In genomic region chr12:105231396-105231795, GRCh38 we compare ENCODE assay signal across 27 cellular contexts. TPM values are rescaled to one million over a fixed set of nuclear protein-coding genes. Genes with fewer than 3 reads are reported as not detected.
A peak's percentile ranks its signal among the peaks of the same experiment; 100 is the strongest.
DNase-seq lines count a peak whose midpoint lies in the region; ATAC-seq and TF ChIP-seq lines count a peak whose summit lies in the region.
"Had no signal": no experiment of that assay in that cellular context is flagged by ENCODE, and none has a peak within 500 bp of the region (broad histone marks: within the 10 kb centered on the region; RNA-seq: fewer than 3 reads in every experiment).

No MANE protein-coding gene starts in this region.

- in situ Hi-C loops in mammary epithelial cell (cut with MboI; ENCODE audit: low sequenced_read_pairs in 2 of 2) (no loop called here), transverse colon (cut with MboI; ENCODE audit: low pct_ligation_motif_present in 1 of 4, low pct_unique_long_range_greater_than_20kb in 1 of 4, low sequenced_read_pairs in 3 of 4) (no loop called here)

- ATAC-seq in mucosa of descending colon (peak; percentile 28), GM19023 (IDR thresholded peaks at IDR 0.05; ENCODE audit: unreplicated experiment) (no peak)
- ATAC-seq: natural killer cell; stimulated activated naive B cell treated with anti-CD40 and anti-IgM and Interleukin-4, amounts not matched to agents 10 μg/mL and 1 μg/mL and 100 μg/mL, for 72 hours had no signal

- dilution Hi-C loops in mammary epithelial cell (cut with HindIII; ENCODE audit: low sequenced_read_pairs), result no loop called here

- H3K4me2 ChIP-seq in mammary epithelial cell (ENCODE audit: insufficient read depth, low read depth, low read length) (no peak overlapping the region), OCI-LY7 (ENCODE audit: low read length) (no peak overlapping the region)

- peaks cover 41% of the 10 kb centered on the region for H3K36me3 Mint-ChIP-seq in endodermal cell (ENCODE audit: low read depth)

- H3K79me2 ChIP-seq in mammary epithelial cell (ENCODE audit: insufficient read depth, low read length) (peaks cover 65% of the 10 kb centered on the region), OCI-LY7 (ENCODE audit: insufficient read depth, low read depth, low read length) (peaks cover 13% of the 10 kb centered on the region; the same call in 1 of the 2 replicates)

- no peak for TF ChIP-seq CTCF in breast epithelium (IDR thresholded peaks at IDR 0.05)
- TF ChIP-seq CTCF in mammary epithelial cell (conservative IDR thresholded peaks at IDR 0.05 in 1 of 2, IDR thresholded peaks at IDR 0.05 in 1 of 2; ENCODE audit: extremely low read depth in 1 of 2, insufficient read depth in 1 of 2, low read depth in 1 of 2, low read length in 2 of 2), result no peak
- peak; percentile 15 for TF ChIP-seq CTCF in endodermal cell (conservative IDR thresholded peaks at IDR 0.05)
- TF ChIP-seq CTCF in mucosa of descending colon (IDR thresholded peaks at IDR 0.05), result no peak
- TF ChIP-seq CTCF in transverse colon (IDR thresholded peaks at IDR 0.05), result no peak
- no peak for TF ChIP-seq CTCF in OCI-LY7 (conservative IDR thresholded peaks at IDR 0.05; ENCODE audit: low read length)

- no peaks in the 10 kb centered on the region for H4K20me1 ChIP-seq in mammary epithelial cell (ENCODE audit: insufficient read depth, low read length)
- no peaks in the 10 kb centered on the region for H4K20me1 ChIP-seq in OCI-LY7 (ENCODE audit: insufficient read depth, low read length)

- peak overlapping the region in 2 of 3 donors; percentile 14 to 43 for H3K4me3 ChIP-seq in breast epithelium
- no peak overlapping the region for H3K4me3 ChIP-seq in mammary epithelial cell (replicated peaks in 1 of 3; ENCODE audit: insufficient read depth in 1 of 3, low read depth in 2 of 3, low read length in 3 of 3)
- H3K4me3 ChIP-seq in endodermal cell (ENCODE audit: low read length), result no peak overlapping the region
- no peak overlapping the region for H3K4me3 ChIP-seq in mucosa of descending colon
- H3K4me3 ChIP-seq in transverse colon, result peak overlapping the region in 1 of 4 donors; percentile 2
- no peak overlapping the region for H3K4me3 ChIP-seq in OCI-LY7 (ENCODE audit: low read depth, low read length, poor library complexity, severe bottlenecking)
- H3K4me3 ChIP-seq: skin epidermis had no signal

- H3K4me1 Mint-ChIP-seq in endodermal cell, result peaks cover 12% of the 10 kb centered on the region

- no peak overlapping the region for H3K9ac ChIP-seq in mammary epithelial cell (ENCODE audit: insufficient read depth, low read length)
- H3K9ac ChIP-seq in endodermal cell (ENCODE audit: extremely low read depth, low read length, poor library complexity, severe bottlenecking), result no peak overlapping the region

- no peaks in the 10 kb centered on the region for H3K9me3 ChIP-seq in breast epithelium
- H3K9me3 ChIP-seq in mammary epithelial cell (replicated peaks; ENCODE audit: insufficient read depth, low read length), result no peaks in the 10 kb centered on the region
- H3K9me3 ChIP-seq in endodermal cell (ENCODE audit: control insufficient read depth, low read length), result no peaks in the 10 kb centered on the region
- no peaks in the 10 kb centered on the region for H3K9me3 ChIP-seq in mucosa of descending colon
- H3K9me3 ChIP-seq in transverse colon, result no peaks in the 10 kb centered on the region
- H3K9me3 ChIP-seq in OCI-LY7 (ENCODE audit: low read length), result no peaks in the 10 kb centered on the region

- no peak overlapping the region for H3K4me3 Mint-ChIP-seq in endodermal cell
- H3K4me3 Mint-ChIP-seq: activated CD4-positive, alpha-beta memory T cell treated with anti-CD3 and anti-CD28 coated beads for 36 hours; CD14-positive monocyte; natural killer cell; stimulated activated naive B cell treated with anti-CD40 and anti-IgM and Interleukin-4, amounts not matched to agents 10 μg/mL and 1 μg/mL and 100 μg/mL, for 72 hours had no signal

- BruUV-seq in mammary epithelial cell (replicated peaks; lab: Mats Ljungman, UMichigan) (no TSS peak), OCI-LY7 (replicated peaks; lab: Mats Ljungman, UMichigan) (no TSS peak)

- H3K27me3 ChIP-seq in breast epithelium (no peaks in the 10 kb centered on the region), mammary epithelial cell (ENCODE audit: insufficient read depth, low read length) (no peaks in the 10 kb centered on the region), endodermal cell (ENCODE audit: control insufficient read depth, insufficient read depth, low read length, poor library complexity, severe bottlenecking) (no peaks in the 10 kb centered on the region), transverse colon (no peaks in the 10 kb centered on the region)
- H3K27me3 ChIP-seq: dorsolateral prefrontal cortex had no signal

- H2AFZ ChIP-seq in mammary epithelial cell (ENCODE audit: low read depth, low read length) (no peak overlapping the region), OCI-LY7 (ENCODE audit: low read length) (no peak overlapping the region)

- H3K9me3 Mint-ChIP-seq in endodermal cell, result no peaks in the 10 kb centered on the region
- H3K9me3 Mint-ChIP-seq: activated CD4-positive, alpha-beta memory T cell treated with anti-CD3 and anti-CD28 coated beads for 36 hours; CD14-positive monocyte; natural killer cell; stimulated activated naive B cell treated with anti-CD40 and anti-IgM and Interleukin-4, amounts not matched to agents 10 μg/mL and 1 μg/mL and 100 μg/mL, for 72 hours had no signal

- TF ChIP-seq POLR2A in breast epithelium (IDR thresholded peaks at IDR 0.05) (no peak), transverse colon (IDR thresholded peaks at IDR 0.05) (no peak)

- H3K27me3 Mint-ChIP-seq in endodermal cell (ENCODE audit: insufficient read depth), result no peaks in the 10 kb centered on the region
- H3K27me3 Mint-ChIP-seq: activated CD4-positive, alpha-beta memory T cell treated with anti-CD3 and anti-CD28 coated beads for 36 hours; stimulated activated naive B cell treated with anti-CD40 and anti-IgM and Interleukin-4, amounts not matched to agents 10 μg/mL and 1 μg/mL and 100 μg/mL, for 72 hours had no signal

- peak overlapping the region; percentile 69 to 80 for H3K27ac ChIP-seq in breast epithelium
- no peak overlapping the region for H3K27ac ChIP-seq in mammary epithelial cell (ENCODE audit: insufficient read depth, low read depth, low read length)
- H3K27ac ChIP-seq in endodermal cell (ENCODE audit: low read depth, low read length), result no peak overlapping the region
- peak overlapping the region in 1 of 4 donors; percentile 11 for H3K27ac ChIP-seq in transverse colon
- no peak overlapping the region for H3K27ac ChIP-seq in OCI-LY7 (ENCODE audit: low read depth, low read length, poor library complexity, severe bottlenecking)
- H3K27ac ChIP-seq: HL-60 had no signal

- H3K27ac Mint-ChIP-seq in endodermal cell, result no peak overlapping the region
- H3K27ac Mint-ChIP-seq: activated CD4-positive, alpha-beta memory T cell treated with anti-CD3 and anti-CD28 coated beads for 36 hours; CD14-positive monocyte; natural killer cell had no signal

- intact Hi-C loops in breast epithelium (cut with DNase I; ENCODE audit: low total_unique reads), result no loop called here
- intact Hi-C loops in mammary epithelial cell (cut with micrococcal nuclease), result no loop called here
- intact Hi-C loops in mucosa of descending colon (cut with DNase I, micrococcal nuclease), result no loop called here
- intact Hi-C loops in transverse colon (cut with DNase I; ENCODE audit: low total_unique reads), result no loop called here
- intact Hi-C loops in OCI-LY7 (cut with micrococcal nuclease; ENCODE audit: unreplicated experiment), result no loop called here

- no peak for TF ChIP-seq EP300 in transverse colon (IDR thresholded peaks at IDR 0.05; ENCODE audit: low read depth)

- H3K4me1 ChIP-seq in breast epithelium, result peaks cover 0 to 14% of the 10 kb centered on the region in 2 donors
- peaks cover 18% of the 10 kb centered on the region for H3K4me1 ChIP-seq in mammary epithelial cell (ENCODE audit: insufficient read depth, low read length)
- H3K4me1 ChIP-seq in endodermal cell (ENCODE audit: control insufficient read depth, insufficient read depth, low read length), result peaks cover 4% of the 10 kb centered on the region
- H3K4me1 ChIP-seq in mucosa of descending colon (ENCODE audit: low read depth), result peaks cover 34% of the 10 kb centered on the region
- H3K4me1 ChIP-seq in transverse colon, result peaks cover 29 to 76% (median 50%) of the 10 kb centered on the region in 4 donors
- peaks cover 23% of the 10 kb centered on the region for H3K4me1 ChIP-seq in OCI-LY7 (ENCODE audit: insufficient read depth, low read length, poor library complexity, severe bottlenecking)

- H3K36me3 ChIP-seq in breast epithelium (no peaks in the 10 kb centered on the region), mammary epithelial cell (ENCODE audit: insufficient read depth, low read length) (peaks cover 5% of the 10 kb centered on the region), endodermal cell (ENCODE audit: control insufficient read depth, insufficient read depth, low read length) (peaks cover 27% of the 10 kb centered on the region), mucosa of descending colon (ENCODE audit: low read depth) (peaks cover 5% of the 10 kb centered on the region), transverse colon (peaks cover 0 to 4% (median 0%) of the 10 kb centered on the region in 4 donors), OCI-LY7 (ENCODE audit: insufficient read depth, low read length) (peaks cover 29% of the 10 kb centered on the region)

- CTCF ChIA-PET in mammary epithelial cell (lab: Charles Lee; ENCODE audit: low non-redundant PET) (no interaction called here), OCI-LY7 (lab: Charles Lee; ENCODE audit: unreplicated experiment) (no interaction called here)

- no peaks in the 10 kb centered on the region for H3K9me2 ChIP-seq in OCI-LY7 (ENCODE audit: insufficient read depth, low read length)

- DNase-seq in breast epithelium (ENCODE audit: low spot score in 2 of 2) (no peak), mammary epithelial cell (no peak), endodermal cell (no peak), mucosa of descending colon (peak in 1 of 3 donors; percentile 53), transverse colon (peak; percentile 59), NCI-H1694 treated with DMSO at 0.1 percent for 48 hours (lab: John Stamatoyannopoulos, UW) (no peak), OCI-LY7 (ENCODE audit: low spot score) (no peak)
- DNase-seq: 8988T; activated CD4-positive, alpha-beta memory T cell treated with anti-CD3 and anti-CD28 coated beads for 36 hours; activated CD4-positive, alpha-beta T cell treated with anti-CD3 and anti-CD28 coated beads for 1 hour; activated CD8-positive, alpha-beta memory T cell treated with anti-CD3 and anti-CD28 coated beads, Interleukin-2, amount 50 U/mL, for 4 hours; activated naive CD4-positive, alpha-beta T cell treated with Interleukin-2 at 50 U/mL for 16 hours; Calu3; DMS79 treated with DMSO at 0.1 percent for 48 hours; dorsolateral prefrontal cortex; Karpas-422; natural killer cell; NCI-H1436 treated with DMSO at 0.1 percent for 48 hours; NCI-H446 treated with DMSO at 0.1 percent for 48 hours; NCI-H774; SHP77 treated with DMSO at 0.1 percent for 48 hours; stimulated activated naive B cell treated with anti-CD40 and anti-IgM and Interleukin-4, amounts not matched to agents 10 μg/mL and 1 μg/mL and 100 μg/mL, for 72 hours; SW 1271 had no signal

- WGBS in mammary epithelial cell (ENCODE audit: low coverage, missing lambda C conversion rate), result 92% methylated on average over 5 of the region's 5 CpGs
- WGBS in endodermal cell (ENCODE audit: insufficient coverage in 1 of 2, insufficient read length in 1 of 2), 2 experiments, result 88 to 90% methylated on average over 3 to 5 of the region's 5 CpGs
- WGBS in transverse colon (ENCODE audit: low coverage in 1 of 2), 2 donors, result 63 to 90% methylated on average over 4 to 5 of the region's 5 CpGs

- POLR2A ChIA-PET in OCI-LY7 (lab: Charles Lee), result interaction anchor here (0.5 to 0.6 kb wide), 2 partner anchors 199 to 1004 kb away, joined by 4 to 7 read pairs; no protein-coding TSS in a partner anchor

RNA-seq across cellular contexts. Expression of gene APPL2, which starts 4.6 kb away (rescaled TPM):
- total RNA-seq in breast epithelium (100 to 1,000 TPM in 1 of 3 donors, 10 to 100 TPM in 2; 73.0 to 130 (median 89.1) TPM), mammary epithelial cell (10 to 100 TPM; 32.1 to 36.0 TPM), endodermal cell (10 to 100 TPM; 31.8 to 35.2 TPM), mucosa of descending colon (100 to 1,000 TPM; 110 to 226 (median 138) TPM), transverse colon (100 to 1,000 TPM in 3 of 4 donors, 10 to 100 TPM in 1; 81.4 to 410 (median 151) TPM), OCI-LY7 (2022) (29.1 and 37.5 TPM in 2 replicates)
- 13.2 TPM for polyA plus RNA-seq in mammary epithelial cell
- 6.7 TPM for polyA minus RNA-seq in mammary epithelial cell
- 40.4 TPM for polyA plus RNA-seq in endodermal cell (2013, experiment 1 of 2)
- polyA plus RNA-seq in endodermal cell (2013, experiment 2 of 2), result 37.2 TPM
- total RNA-seq in OCI-LY7 (2014; rRNA removed; shearing (Covaris generic)), result 18.8 and 20.9 TPM in 2 replicates

Comparison
In these comparisons a context has a peak if more than half of its experiments do, and no peak if none do; other contexts are left out.
1. H3K27ac ChIP-seq: peak in breast epithelium (2 of 2); none in mammary epithelial cell (single experiment), endodermal cell (single experiment) and OCI-LY7 (single experiment).
2. H3K4me3 ChIP-seq: peak in breast epithelium (2 of 3); none in mammary epithelial cell (0 of 3), endodermal cell (single experiment), mucosa of descending colon (single experiment) and OCI-LY7 (single experiment).